1 cellular context compared by ENCODE assay signal in the genomic region with DNA sequence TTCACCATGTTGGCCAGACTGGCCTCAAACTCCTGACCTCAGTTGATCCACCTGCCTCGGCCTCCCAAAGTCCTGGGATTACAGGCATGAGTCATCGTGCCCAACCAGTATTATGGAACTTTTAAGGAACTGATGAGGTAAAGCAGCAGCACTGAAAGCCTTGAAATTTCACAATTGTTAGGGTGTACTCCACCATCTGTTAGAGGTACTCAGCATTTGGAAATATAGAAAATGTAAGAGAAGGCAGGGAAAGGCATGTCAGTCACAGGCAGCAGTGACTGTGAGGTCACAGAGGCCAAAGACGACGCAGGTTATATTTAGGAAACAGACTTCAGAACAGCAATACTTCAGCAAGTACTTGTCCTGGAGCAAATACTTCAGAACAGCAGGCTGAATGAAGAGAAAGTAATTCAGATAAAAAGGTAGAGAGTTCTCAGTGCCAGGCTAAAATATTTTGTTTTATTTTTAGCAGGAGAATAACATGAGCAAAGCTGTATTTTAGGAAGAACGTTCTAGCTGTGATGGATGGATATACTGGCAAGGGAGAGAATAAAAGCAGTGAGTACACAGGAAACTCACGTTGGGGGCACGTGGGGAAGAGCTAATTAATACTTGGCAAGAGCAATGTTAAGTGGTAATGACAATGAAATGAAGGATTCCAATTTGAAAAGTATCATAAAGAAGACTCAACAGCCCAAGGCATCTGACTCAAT.
TF ChIP-seq lines count a peak whose summit lies in the region.

No MANE protein-coding gene starts in this region.

TF ChIP-seq in GM23338, 12 proteins besides CTCF, POLR2A, EP300 and RAD21:
- no peak for TF ChIP-seq JUNB (IDR thresholded peaks at IDR 0.05; ENCODE audit: unreplicated experiment)
- TF ChIP-seq, protein P1, sequence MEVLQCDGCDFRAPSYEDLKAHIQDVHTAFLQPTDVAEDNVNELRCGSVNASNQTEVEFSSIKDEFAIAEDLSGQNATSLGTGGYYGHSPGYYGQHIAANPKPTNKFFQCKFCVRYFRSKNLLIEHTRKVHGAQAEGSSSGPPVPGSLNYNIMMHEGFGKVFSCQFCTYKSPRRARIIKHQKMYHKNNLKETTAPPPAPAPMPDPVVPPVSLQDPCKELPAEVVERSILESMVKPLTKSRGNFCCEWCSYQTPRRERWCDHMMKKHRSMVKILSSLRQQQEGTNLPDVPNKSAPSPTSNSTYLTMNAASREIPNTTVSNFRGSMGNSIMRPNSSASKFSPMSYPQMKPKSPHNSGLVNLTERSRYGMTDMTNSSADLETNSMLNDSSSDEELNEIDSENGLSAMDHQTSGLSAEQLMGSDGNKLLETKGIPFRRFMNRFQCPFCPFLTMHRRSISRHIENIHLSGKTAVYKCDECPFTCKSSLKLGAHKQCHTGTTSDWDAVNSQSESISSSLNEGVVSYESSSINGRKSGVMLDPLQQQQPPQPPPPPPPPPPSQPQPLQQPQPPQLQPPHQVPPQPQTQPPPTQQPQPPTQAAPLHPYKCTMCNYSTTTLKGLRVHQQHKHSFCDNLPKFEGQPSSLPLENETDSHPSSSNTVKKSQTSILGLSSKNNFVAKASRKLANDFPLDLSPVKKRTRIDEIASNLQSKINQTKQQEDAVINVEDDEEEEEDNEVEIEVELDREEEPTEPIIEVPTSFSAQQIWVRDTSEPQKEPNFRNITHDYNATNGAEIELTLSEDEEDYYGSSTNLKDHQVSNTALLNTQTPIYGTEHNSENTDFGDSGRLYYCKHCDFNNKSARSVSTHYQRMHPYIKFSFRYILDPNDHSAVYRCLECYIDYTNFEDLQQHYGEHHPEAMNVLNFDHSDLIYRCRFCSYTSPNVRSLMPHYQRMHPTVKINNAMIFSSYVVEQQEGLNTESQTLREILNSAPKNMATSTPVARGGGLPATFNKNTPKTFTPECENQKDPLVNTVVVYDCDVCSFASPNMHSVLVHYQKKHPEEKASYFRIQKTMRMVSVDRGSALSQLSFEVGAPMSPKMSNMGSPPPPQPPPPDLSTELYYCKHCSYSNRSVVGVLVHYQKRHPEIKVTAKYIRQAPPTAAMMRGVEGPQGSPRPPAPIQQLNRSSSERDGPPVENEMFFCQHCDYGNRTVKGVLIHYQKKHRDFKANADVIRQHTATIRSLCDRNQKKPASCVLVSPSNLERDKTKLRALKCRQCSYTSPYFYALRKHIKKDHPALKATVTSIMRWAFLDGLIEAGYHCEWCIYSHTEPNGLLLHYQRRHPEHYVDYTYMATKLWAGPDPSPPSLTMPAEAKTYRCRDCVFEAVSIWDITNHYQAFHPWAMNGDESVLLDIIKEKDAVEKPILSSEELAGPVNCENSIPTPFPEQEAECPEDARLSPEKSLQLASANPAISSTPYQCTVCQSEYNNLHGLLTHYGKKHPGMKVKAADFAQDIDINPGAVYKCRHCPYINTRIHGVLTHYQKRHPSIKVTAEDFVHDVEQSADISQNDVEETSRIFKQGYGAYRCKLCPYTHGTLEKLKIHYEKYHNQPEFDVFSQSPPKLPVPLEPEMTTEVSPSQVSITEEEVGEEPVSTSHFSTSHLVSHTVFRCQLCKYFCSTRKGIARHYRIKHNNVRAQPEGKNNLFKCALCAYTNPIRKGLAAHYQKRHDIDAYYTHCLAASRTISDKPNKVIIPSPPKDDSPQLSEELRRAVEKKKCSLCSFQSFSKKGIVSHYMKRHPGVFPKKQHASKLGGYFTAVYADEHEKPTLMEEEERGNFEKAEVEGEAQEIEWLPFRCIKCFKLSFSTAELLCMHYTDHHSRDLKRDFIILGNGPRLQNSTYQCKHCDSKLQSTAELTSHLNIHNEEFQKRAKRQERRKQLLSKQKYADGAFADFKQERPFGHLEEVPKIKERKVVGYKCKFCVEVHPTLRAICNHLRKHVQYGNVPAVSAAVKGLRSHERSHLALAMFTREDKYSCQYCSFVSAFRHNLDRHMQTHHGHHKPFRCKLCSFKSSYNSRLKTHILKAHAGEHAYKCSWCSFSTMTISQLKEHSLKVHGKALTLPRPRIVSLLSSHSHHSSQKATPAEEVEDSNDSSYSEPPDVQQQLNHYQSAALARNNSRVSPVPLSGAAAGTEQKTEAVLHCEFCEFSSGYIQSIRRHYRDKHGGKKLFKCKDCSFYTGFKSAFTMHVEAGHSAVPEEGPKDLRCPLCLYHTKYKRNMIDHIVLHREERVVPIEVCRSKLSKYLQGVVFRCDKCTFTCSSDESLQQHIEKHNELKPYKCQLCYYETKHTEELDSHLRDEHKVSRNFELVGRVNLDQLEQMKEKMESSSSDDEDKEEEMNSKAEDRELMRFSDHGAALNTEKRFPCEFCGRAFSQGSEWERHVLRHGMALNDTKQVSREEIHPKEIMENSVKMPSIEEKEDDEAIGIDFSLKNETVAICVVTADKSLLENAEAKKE (CRISPR knock-in tag; IDR thresholded peaks at IDR 0.05) = no peak
- TF ChIP-seq, protein P2, sequence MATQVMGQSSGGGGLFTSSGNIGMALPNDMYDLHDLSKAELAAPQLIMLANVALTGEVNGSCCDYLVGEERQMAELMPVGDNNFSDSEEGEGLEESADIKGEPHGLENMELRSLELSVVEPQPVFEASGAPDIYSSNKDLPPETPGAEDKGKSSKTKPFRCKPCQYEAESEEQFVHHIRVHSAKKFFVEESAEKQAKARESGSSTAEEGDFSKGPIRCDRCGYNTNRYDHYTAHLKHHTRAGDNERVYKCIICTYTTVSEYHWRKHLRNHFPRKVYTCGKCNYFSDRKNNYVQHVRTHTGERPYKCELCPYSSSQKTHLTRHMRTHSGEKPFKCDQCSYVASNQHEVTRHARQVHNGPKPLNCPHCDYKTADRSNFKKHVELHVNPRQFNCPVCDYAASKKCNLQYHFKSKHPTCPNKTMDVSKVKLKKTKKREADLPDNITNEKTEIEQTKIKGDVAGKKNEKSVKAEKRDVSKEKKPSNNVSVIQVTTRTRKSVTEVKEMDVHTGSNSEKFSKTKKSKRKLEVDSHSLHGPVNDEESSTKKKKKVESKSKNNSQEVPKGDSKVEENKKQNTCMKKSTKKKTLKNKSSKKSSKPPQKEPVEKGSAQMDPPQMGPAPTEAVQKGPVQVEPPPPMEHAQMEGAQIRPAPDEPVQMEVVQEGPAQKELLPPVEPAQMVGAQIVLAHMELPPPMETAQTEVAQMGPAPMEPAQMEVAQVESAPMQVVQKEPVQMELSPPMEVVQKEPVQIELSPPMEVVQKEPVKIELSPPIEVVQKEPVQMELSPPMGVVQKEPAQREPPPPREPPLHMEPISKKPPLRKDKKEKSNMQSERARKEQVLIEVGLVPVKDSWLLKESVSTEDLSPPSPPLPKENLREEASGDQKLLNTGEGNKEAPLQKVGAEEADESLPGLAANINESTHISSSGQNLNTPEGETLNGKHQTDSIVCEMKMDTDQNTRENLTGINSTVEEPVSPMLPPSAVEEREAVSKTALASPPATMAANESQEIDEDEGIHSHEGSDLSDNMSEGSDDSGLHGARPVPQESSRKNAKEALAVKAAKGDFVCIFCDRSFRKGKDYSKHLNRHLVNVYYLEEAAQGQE (IDR thresholded peaks at IDR 0.05; ENCODE audit: unreplicated experiment) = no peak
